In genomic region chr6:4645713-4646356, GRCh38 we compare ENCODE assay signal across 1 cellular context.
TF ChIP-seq lines count a peak whose summit lies in the region.

No MANE protein-coding gene starts in this region.

TF ChIP-seq in GM23338, 12 proteins besides CTCF, POLR2A, EP300 and RAD21 (continued from another document):
- TF ChIP-seq POLR2AphosphoS5 (IDR thresholded peaks at IDR 0.05; ENCODE audit: low read depth) (no peak), ZNF114 (CRISPR knock-in tag; IDR thresholded peaks at IDR 0.05) (no peak)
